20 cellular contexts compared by ENCODE assay signal in the genomic region with DNA sequence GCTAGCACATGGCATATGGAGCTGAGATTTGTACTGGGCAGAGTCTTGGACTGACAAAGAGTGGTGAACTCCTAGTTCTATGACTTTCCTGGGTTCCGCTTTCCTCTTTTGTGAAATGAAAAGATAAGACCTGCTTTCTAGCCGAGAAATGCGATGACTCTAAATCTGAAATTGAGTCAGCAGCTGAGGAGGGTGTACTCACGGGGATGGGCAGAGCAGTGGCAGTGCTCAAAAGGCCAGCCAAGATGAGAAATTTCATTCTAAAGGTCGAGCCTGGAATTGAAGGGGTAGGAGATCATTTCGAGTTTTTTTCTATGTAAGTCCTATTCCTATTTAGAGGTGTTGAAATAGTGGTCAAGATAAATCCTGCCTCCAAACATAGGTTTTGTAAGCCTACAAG. TPM values are rescaled to one million over a fixed set of nuclear protein-coding genes. Genes with fewer than 3 reads are reported as not detected.
DNase-seq lines count a peak whose midpoint lies in the region; ATAC-seq, FAIRE-seq and TF ChIP-seq lines count a peak whose summit lies in the region.
"Had no signal": no experiment of that assay in that cellular context is flagged by ENCODE, and none has a peak within 500 bp of the region (broad histone marks: within the 10 kb centered on the region; RNA-seq: fewer than 3 reads in every experiment).

No MANE protein-coding gene starts in this region.

- H3K36me3 ChIP-seq in K562 (ENCODE audit: control insufficient read depth, insufficient read depth, low read length) = no peaks in the 10 kb centered on the region
- H3K36me3 ChIP-seq: BE2C, Peyer's patch had no signal

- H3K9me1 ChIP-seq in K562 (ENCODE audit: control insufficient read depth, insufficient read depth, low read length) = no peaks in the 10 kb centered on the region

- H3K4me2 ChIP-seq in K562 (ENCODE audit: insufficient read depth, low read length) = no peak overlapping the region

- H3K9me3 ChIP-seq in K562 (replicated peaks; ENCODE audit: control insufficient read depth, insufficient read depth, low read depth, low read length) (no peaks in the 10 kb centered on the region), right cardiac atrium (ENCODE audit: control insufficient read depth, low read length) (no peaks in the 10 kb centered on the region)
- H3K9me3 ChIP-seq: BE2C, Peyer's patch had no signal

- H3K4me3 ChIP-seq in K562 = no peak overlapping the region
- H3K4me3 ChIP-seq in right cardiac atrium (ENCODE audit: low read length) = no peak overlapping the region
- H3K4me3 ChIP-seq: Peyer's patch had no signal

- H3K79me2 ChIP-seq in K562 (ENCODE audit: control insufficient read depth, insufficient read depth, low read length) = no peaks in the 10 kb centered on the region

- TF ChIP-seq POLR2A in K562 (conservative IDR thresholded peaks at IDR 0.05) = no peak

- 30% methylated on average over 5 of the region's 6 CpGs for WGBS in K562 (ENCODE audit: insufficient coverage, low coverage, missing lambda C conversion rate)
- WGBS in right cardiac atrium = 68% methylated on average over 6 of the region's 6 CpGs

- H3K27me3 ChIP-seq in K562 (ENCODE audit: control insufficient read depth in 2 of 2, insufficient read depth in 2 of 2, low read length in 2 of 2) = no peaks in the 10 kb centered on the region
- H3K27me3 ChIP-seq in right cardiac atrium (ENCODE audit: control insufficient read depth, insufficient read depth) = no peaks in the 10 kb centered on the region
- H3K27me3 ChIP-seq: BE2C, Peyer's patch had no signal

- H4K20me1 ChIP-seq in K562 (replicated peaks; ENCODE audit: control insufficient read depth, insufficient read depth, low read length) = no peaks in the 10 kb centered on the region

- FAIRE-seq in K562 (lab: Jason Lieb, UNC) = peak; percentile 44

- in situ Hi-C loops in K562 (cut with MboI) = no loop called here

- H3K27ac ChIP-seq in K562 (ENCODE audit: extremely low read depth, low read depth, low read length) (no peak overlapping the region), right cardiac atrium (ENCODE audit: low read length) (no peak overlapping the region)
- H3K27ac ChIP-seq: Peyer's patch had no signal

- intact Hi-C loops in K562 (cut with micrococcal nuclease) (loop anchor here (5.0 kb wide), 1 partner anchor 77 kb away; a partner anchor contains a TSS), right cardiac atrium (cut with DNase I) (loop anchor here (5.0 to 10.0 kb wide), 4 partner anchors 87 to 97 kb away; no protein-coding TSS in a partner anchor)

- no peak for TF ChIP-seq CTCF in K562 (IDR thresholded peaks at IDR 0.05 in 2 of 3, conservative IDR thresholded peaks at IDR 0.05 in 1 of 3; ENCODE audit: insufficient read depth in 2 of 3, low read depth in 1 of 3, low read length in 3 of 3)

- no TSS peak for BruUV-seq in K562 (replicated peaks; lab: Mats Ljungman, UMichigan)

- POLR2A ChIA-PET in K562 (lab: Yijun Ruan, JAX) (interaction anchor here (1.6 kb wide), 1 partner anchor 10 kb away, joined by 4 read pairs; no protein-coding TSS in a partner anchor), HEK293T (lab: Yijun Ruan, JAX) (no interaction called here)

- H3K9ac ChIP-seq in K562 (ENCODE audit: insufficient read depth in 1 of 2, low read depth in 2 of 2, low read length in 2 of 2) = no peak overlapping the region

- peak; percentile 58 for ATAC-seq in GM18867 (IDR thresholded peaks at IDR 0.05; ENCODE audit: unreplicated experiment)
- ATAC-seq in HG03442 (IDR thresholded peaks at IDR 0.05; ENCODE audit: unreplicated experiment) = peak; percentile 61
- ATAC-seq in K562 = no peak
- ATAC-seq in right cardiac atrium = peak; percentile 50 to 74
- no peak for ATAC-seq in GM19467 (IDR thresholded peaks at IDR 0.05; ENCODE audit: unreplicated experiment)
- ATAC-seq: SK-N-SH treated with all-trans-retinoic acid at 6 μM for 48 hours had no signal

- CTCF ChIA-PET in K562 (lab: Yijun Ruan, JAX; ENCODE audit: low intra/inter-chr PET ratio) = no interaction called here
- CTCF ChIA-PET in HEK293T (lab: Yijun Ruan, JAX) = no interaction called here

- no peak overlapping the region for H2AFZ ChIP-seq in K562 (ENCODE audit: low read depth, low read length)

- H3K4me1 ChIP-seq in K562 (replicated peaks in 1 of 2; ENCODE audit: control insufficient read depth in 2 of 2, insufficient read depth in 2 of 2, low read length in 2 of 2) = no peaks in the 10 kb centered on the region
- peaks cover 3% of the 10 kb centered on the region for H3K4me1 ChIP-seq in right cardiac atrium (ENCODE audit: control insufficient read depth, insufficient read depth, low read length)
- H3K4me1 ChIP-seq: BE2C, Peyer's patch had no signal

- no peak for TF ChIP-seq EP300 in K562 (IDR thresholded peaks at IDR 0.05; ENCODE audit: low read length)

- no peak for TF ChIP-seq RAD21 in K562 (CRISPR knock-in tag; conservative IDR thresholded peaks at IDR 0.05 in 1 of 2, IDR thresholded peaks at IDR 0.05 in 1 of 2)

- DNase-seq in K562 (ENCODE audit: extremely low read depth in 1 of 4, low spot score in 3 of 4) = no peak
- DNase-seq in right cardiac atrium = no peak
- DNase-seq in foreskin melanocyte = no peak
- DNase-seq in HEK293T (ENCODE audit: extremely low spot score) = no peak
- DNase-seq: BE2C; Calu3; CD4-positive, alpha-beta T cell; HFFc6; KG1; NCI-H1048; NCI-H146; NCI-H2081 treated with DMSO at 0.1 percent for 48 hours; NCI-H524; Peyer's patch; SHP77 treated with DMSO at 0.1 percent for 48 hours had no signal

TF ChIP-seq in K562, 482 proteins besides CTCF, POLR2A, EP300 and RAD21 (continues in another document):
- no peak for TF ChIP-seq MYBL2 (IDR thresholded peaks at IDR 0.05; ENCODE audit: low read depth)
- TF ChIP-seq MYBL2 (CRISPR knock-in tag; IDR thresholded peaks at IDR 0.05; ENCODE audit: borderline replicate concordance) = no peak
- TF ChIP-seq CBFB (CRISPR knock-in tag; IDR thresholded peaks at IDR 0.05) = no peak

TF ChIP-seq in HEK293T, 16 proteins besides CTCF, POLR2A, EP300 and RAD21:
- TF ChIP-seq TARDBP (IDR thresholded peaks at IDR 0.05) (no peak), ZNF384 (IDR thresholded peaks at IDR 0.05) (no peak), FOXM1 (IDR thresholded peaks at IDR 0.05; ENCODE audit: borderline replicate concordance) (no peak), L3MBTL2 (conservative IDR thresholded peaks at IDR 0.05) (no peak), CTBP1 (IDR thresholded peaks at IDR 0.05; ENCODE audit: borderline replicate concordance) (no peak), ARNT (IDR thresholded peaks at IDR 0.05) (no peak), HDGF (IDR thresholded peaks at IDR 0.05; ENCODE audit: borderline replicate concordance) (no peak), ELF4 (IDR thresholded peaks at IDR 0.05) (no peak)

RNA-seq across cellular contexts. Expression of a gene that starts 47.0 kb away (rescaled TPM):
- 22.8 and 27.0 TPM in 2 replicates for total RNA-seq in K562 (2011; cell fraction: chromatin; rRNA removed; ENCODE audit: low replicate concordance)
- 32.6 and 33.2 TPM in 2 replicates for total RNA-seq in K562 (2011; cell fraction: nucleolus; rRNA removed)
- total RNA-seq in K562 (2011; cell fraction: nucleoplasm; rRNA removed) = 35.9 and 47.6 TPM in 2 replicates
- 15.9 and 17.7 TPM in 2 replicates for total RNA-seq in K562 (2014; rRNA removed)
- total RNA-seq in K562 (2014; rRNA removed; fragmentation: Illumina TruSeq; extraction: Trizol) = 19.1 and 20.3 TPM in 2 replicates
- total RNA-seq in K562 (2015; rRNA removed; fragmentation: Illumina TruSeq; extraction: Trizol) = 19.9 and 20.8 TPM in 2 replicates
- 13.0 and 14.7 TPM in 2 replicates for total RNA-seq in K562 (2021)
- polyA plus RNA-seq in K562 (2011; rRNA removed) = 16.0 and 19.1 TPM in 2 replicates
- polyA plus RNA-seq in K562 (2011; cell fraction: cytosol; rRNA removed) = 8.9 and 9.7 TPM in 2 replicates
- 10.7 and 13.8 TPM in 2 replicates for polyA plus RNA-seq in K562 (2011; cell fraction: nucleus; rRNA removed)
- 13.4 and 17.1 TPM in 2 replicates for polyA plus RNA-seq in K562 (2012)
- polyA plus RNA-seq in K562 (2014; fragmentation: Illumina TruSeq; extraction: Trizol) = 16.8 and 20.5 TPM in 2 replicates
- polyA plus RNA-seq in K562 (2014; fragmentation: Nextera tagmentation; extraction: Ambion mirVana) = 10 to 100 TPM in 1 of 2 experiments, 1 to 10 TPM in 1; 8.5 to 16.3 TPM
- 18.0 and 23.0 TPM in 2 replicates for polyA plus RNA-seq in K562 (2014; rRNA removed)
- 17.1 and 21.0 TPM in 2 replicates for polyA minus RNA-seq in K562 (2011; rRNA and poly(A)+ RNA removed)
- 6.8 and 10.7 TPM in 2 replicates for polyA minus RNA-seq in K562 (2011; cell fraction: cytosol; rRNA and poly(A)+ RNA removed)
- 24.6 and 26.3 TPM in 2 replicates for polyA minus RNA-seq in K562 (2011; cell fraction: nucleus; rRNA and poly(A)+ RNA removed)
- total RNA-seq in right cardiac atrium = 10 to 100 TPM; 27.1 to 36.5 (median 30.8) TPM
- 52.8 TPM for polyA plus RNA-seq in right cardiac atrium

RNA-seq across cellular contexts. Expression of a gene that starts 59.8 kb away (rescaled TPM):
- total RNA-seq in K562 (2011; cell fraction: chromatin; rRNA removed; ENCODE audit: low replicate concordance) = not detected in 2 replicates
- not detected in 2 replicates for total RNA-seq in K562 (2011; cell fraction: nucleolus; rRNA removed)
- total RNA-seq in K562 (2011; cell fraction: nucleoplasm; rRNA removed) = not detected in 2 replicates
- total RNA-seq in K562 (2014; rRNA removed) (not detected in 2 replicates), K562 (2014; rRNA removed; fragmentation: Illumina TruSeq; extraction: Trizol) (0.04 and 0.16 TPM in 2 replicates), K562 (2015; rRNA removed; fragmentation: Illumina TruSeq; extraction: Trizol) (0.04 TPM in 1 of 2 replicates, not detected in the other), K562 (2021) (0.60 and 0.71 TPM in 2 replicates), right cardiac atrium (100 to 1,000 TPM; 343 to 386 (median 355) TPM)
- polyA plus RNA-seq in K562 (2011; rRNA removed) (0.03 TPM in 1 of 2 replicates, not detected in the other), K562 (2014; fragmentation: Illumina TruSeq; extraction: Trizol) (0.06 TPM in 1 of 2 replicates, not detected in the other), K562 (2014; fragmentation: Nextera tagmentation; extraction: Ambion mirVana) (under 1 TPM; 0.06 to 0.17 TPM), K562 (2014; rRNA removed) (not detected in 2 replicates), right cardiac atrium (492 TPM)
- polyA plus RNA-seq in K562 (2011; cell fraction: cytosol; rRNA removed) = not detected in 2 replicates
- polyA plus RNA-seq in K562 (2011; cell fraction: nucleus; rRNA removed) = 0.10 TPM in 1 of 2 replicates, not detected in the other
- polyA plus RNA-seq in K562 (2012) = 0.10 and 0.12 TPM in 2 replicates
- polyA minus RNA-seq in K562 (2011; rRNA and poly(A)+ RNA removed) = not detected in 2 replicates
- polyA minus RNA-seq in K562 (2011; cell fraction: cytosol; rRNA and poly(A)+ RNA removed) = not detected in 2 replicates
- polyA minus RNA-seq in K562 (2011; cell fraction: nucleus; rRNA and poly(A)+ RNA removed) = not detected in 2 replicates
- total RNA-seq: Calu3; CD4-positive, alpha-beta T cell; HFFc6 had no signal
- polyA plus RNA-seq: AG04450 had no signal

Comparison
In these comparisons a context has a peak if more than half of its experiments do, and no peak if none do; other contexts are left out.
1. ATAC-seq: peak in GM18867 (single experiment), HG03442 (single experiment) and right cardiac atrium (2 of 2); none in K562 (single experiment) and GM19467 (single experiment).
2. RNA of a gene that starts 59.8 kb away (total RNA-seq): 343 to 386 TPM in right cardiac atrium; 0.04 to 0.71 TPM in K562; every median in the first group is over 100 times any median in the second.